In genomic region chr3:104596551-104596950, GRCh38 we compare ENCODE assay signal across 8 cellular contexts.
DNase-seq lines count a peak whose midpoint lies in the region; ATAC-seq, FAIRE-seq and TF ChIP-seq lines count a peak whose summit lies in the region.

No MANE protein-coding gene starts in this region.

- H3K4me1 Mint-ChIP-seq in Calu3 (ENCODE audit: low read depth, unreplicated experiment) = no peaks in the 10 kb centered on the region

- intact Hi-C loops in Calu3 (cut with micrococcal nuclease; ENCODE audit: unreplicated experiment) = loop anchor here (2.0 kb wide), 1 partner anchor 770 kb away; the partner anchor contains the start of gene ALCAM

- H3K36me3 ChIP-seq in bronchial epithelial cell (ENCODE audit: control insufficient read depth, insufficient read depth, low read length) = no peaks in the 10 kb centered on the region

- no peak overlapping the region for H3K27ac Mint-ChIP-seq in Calu3 (ENCODE audit: unreplicated experiment)

- no peak overlapping the region for H3K4me3 ChIP-seq in bronchial epithelial cell (ENCODE audit: low read depth, low read length)

- DNase-seq in Calu3 (peak; percentile 32), GM19238 (ENCODE audit: insufficient read length, low spot score) (peak; percentile 2), NCI-H345 (lab: John Stamatoyannopoulos, UW) (peak; percentile 67), bronchial epithelial cell (ENCODE audit: low read depth) (peak; percentile 67), midbrain (lab: John Stamatoyannopoulos, UW) (peak; percentile 29), ecto neural progenitor cell (ENCODE audit: low spot score) (no peak)
- no peak for DNase-seq in stimulated activated CD4-positive, alpha-beta T cell treated with anti-CD3 and anti-CD28 coated beads, Interleukin-1b, Interleukin-23, amount 100 ng/mL, for 48 hours

- H3K9me3 Mint-ChIP-seq in Calu3 (ENCODE audit: low read depth, unreplicated experiment) = no peaks in the 10 kb centered on the region

- H3K27me3 Mint-ChIP-seq in Calu3 (ENCODE audit: unreplicated experiment) = no peaks in the 10 kb centered on the region

- CTCF ChIA-PET in Calu3 (lab: Charles Lee) = interaction anchor here (0.5 to 0.8 kb wide), 4 partner anchors 638 to 772 kb away, joined by 3 to 7 read pairs (median 4); partner anchors contain the start of gene ALCAM

- no peaks in the 10 kb centered on the region for H3K27me3 ChIP-seq in bronchial epithelial cell (ENCODE audit: control insufficient read depth, insufficient read depth, low read length)

- BruUV-seq in Calu3 (replicated peaks; lab: Mats Ljungman, UMichigan) = no TSS peak

- H3K36me3 Mint-ChIP-seq in Calu3 (ENCODE audit: insufficient read depth, unreplicated experiment) = no peaks in the 10 kb centered on the region

- H3K4me3 Mint-ChIP-seq in Calu3 (ENCODE audit: low read depth, unreplicated experiment) = no peak overlapping the region

- peak; percentile 25 for TF ChIP-seq CTCF in Calu3 (IDR thresholded peaks at IDR 0.05; ENCODE audit: unreplicated experiment)
- peak; percentile 57 for TF ChIP-seq CTCF in bronchial epithelial cell (IDR thresholded peaks at IDR 0.05; ENCODE audit: insufficient read depth, low read length, severe bottlenecking)

- peak; percentile 91 for ATAC-seq in HG03159 (IDR thresholded peaks at IDR 0.05; ENCODE audit: unreplicated experiment)

- FAIRE-seq in bronchial epithelial cell (lab: Jason Lieb, UNC) = peak; percentile 47

Comparison
In these comparisons a context has a peak if more than half of its experiments do, and no peak if none do; other contexts are left out.
1. DNase-seq: peak in Calu3 (single experiment), GM19238 (single experiment), NCI-H345 (single experiment), bronchial epithelial cell (single experiment) and midbrain (single experiment); none in ecto neural progenitor cell (single experiment) and stimulated activated CD4-positive, alpha-beta T cell treated with anti-CD3 and anti-CD28 coated beads, Interleukin-1b, Interleukin-23, amount 100 ng/mL, for 48 hours (single experiment).